Comparison of ENCODE assay signal across 1 cellular context in genomic region chr10:101818958-101819633, GRCh38.
TF ChIP-seq lines count a peak whose summit lies in the region.

No MANE protein-coding gene starts in this region.

TF ChIP-seq in HepG2, 621 proteins besides CTCF, POLR2A, EP300 and RAD21 (continued from another document and continues in another):
- TF ChIP-seq EED (CRISPR knock-in tag; IDR thresholded peaks at IDR 0.05), result no peak
- TF ChIP-seq SNAI1 (CRISPR knock-in tag; IDR thresholded peaks at IDR 0.05; ENCODE audit: borderline replicate concordance), result no peak
- TF ChIP-seq CC2D1A (CRISPR knock-in tag; IDR thresholded peaks at IDR 0.05), result no peak
- no peak for TF ChIP-seq PBX2 (CRISPR knock-in tag; IDR thresholded peaks at IDR 0.05)
- TF ChIP-seq MBNL3 (CRISPR knock-in tag; conservative IDR thresholded peaks at IDR 0.05), result no peak
- TF ChIP-seq TFDP2 (CRISPR knock-in tag; IDR thresholded peaks at IDR 0.05), result 0 out of 2 replicates have a peak, but pooled peaks have one; percentile 23
- peak; percentile 74 for TF ChIP-seq POLR2G (IDR thresholded peaks at IDR 0.05; ENCODE audit: low read depth, low read length)
- TF ChIP-seq, protein P1, sequence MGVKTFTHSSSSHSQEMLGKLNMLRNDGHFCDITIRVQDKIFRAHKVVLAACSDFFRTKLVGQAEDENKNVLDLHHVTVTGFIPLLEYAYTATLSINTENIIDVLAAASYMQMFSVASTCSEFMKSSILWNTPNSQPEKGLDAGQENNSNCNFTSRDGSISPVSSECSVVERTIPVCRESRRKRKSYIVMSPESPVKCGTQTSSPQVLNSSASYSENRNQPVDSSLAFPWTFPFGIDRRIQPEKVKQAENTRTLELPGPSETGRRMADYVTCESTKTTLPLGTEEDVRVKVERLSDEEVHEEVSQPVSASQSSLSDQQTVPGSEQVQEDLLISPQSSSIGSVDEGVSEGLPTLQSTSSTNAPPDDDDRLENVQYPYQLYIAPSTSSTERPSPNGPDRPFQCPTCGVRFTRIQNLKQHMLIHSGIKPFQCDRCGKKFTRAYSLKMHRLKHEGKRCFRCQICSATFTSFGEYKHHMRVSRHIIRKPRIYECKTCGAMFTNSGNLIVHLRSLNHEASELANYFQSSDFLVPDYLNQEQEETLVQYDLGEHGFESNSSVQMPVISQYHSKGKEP (CRISPR knock-in tag; IDR thresholded peaks at IDR 0.05), result no peak
- TF ChIP-seq HNF4G (IDR thresholded peaks at IDR 0.05; ENCODE audit: borderline replicate concordance, low read depth, low read length), result peak; percentile 46
- TF ChIP-seq HNF4G (CRISPR knock-in tag; IDR thresholded peaks at IDR 0.05; ENCODE audit: borderline replicate concordance, low read depth), result no peak
- peak; percentile 75 for TF ChIP-seq BCL6 (CRISPR knock-in tag; IDR thresholded peaks at IDR 0.05)
- no peak for TF ChIP-seq ZNF724P (CRISPR knock-in tag; IDR thresholded peaks at IDR 0.05; ENCODE audit: borderline replicate concordance)
- no peak for TF ChIP-seq ZNF496 (CRISPR knock-in tag; IDR thresholded peaks at IDR 0.05; ENCODE audit: insufficient replicate concordance)
- TF ChIP-seq ZNF205 (CRISPR knock-in tag; IDR thresholded peaks at IDR 0.05), result no peak
- peak; percentile 70 for TF ChIP-seq MAX (IDR thresholded peaks at IDR 0.05)
- TF ChIP-seq CREB3 (CRISPR knock-in tag; IDR thresholded peaks at IDR 0.05), result no peak
- peak; percentile 76 for TF ChIP-seq CBX1 (IDR thresholded peaks at IDR 0.05; ENCODE audit: low read depth)
- TF ChIP-seq MYNN (CRISPR knock-in tag; IDR thresholded peaks at IDR 0.05; ENCODE audit: low read depth), result no peak
- no peak for TF ChIP-seq SNRNP70 (IDR thresholded peaks at IDR 0.05; ENCODE audit: low read depth, low read length)
- TF ChIP-seq HNF4A (CRISPR knock-in tag; IDR thresholded peaks at IDR 0.05), result peak; percentile 72
- TF ChIP-seq, protein P2, sequence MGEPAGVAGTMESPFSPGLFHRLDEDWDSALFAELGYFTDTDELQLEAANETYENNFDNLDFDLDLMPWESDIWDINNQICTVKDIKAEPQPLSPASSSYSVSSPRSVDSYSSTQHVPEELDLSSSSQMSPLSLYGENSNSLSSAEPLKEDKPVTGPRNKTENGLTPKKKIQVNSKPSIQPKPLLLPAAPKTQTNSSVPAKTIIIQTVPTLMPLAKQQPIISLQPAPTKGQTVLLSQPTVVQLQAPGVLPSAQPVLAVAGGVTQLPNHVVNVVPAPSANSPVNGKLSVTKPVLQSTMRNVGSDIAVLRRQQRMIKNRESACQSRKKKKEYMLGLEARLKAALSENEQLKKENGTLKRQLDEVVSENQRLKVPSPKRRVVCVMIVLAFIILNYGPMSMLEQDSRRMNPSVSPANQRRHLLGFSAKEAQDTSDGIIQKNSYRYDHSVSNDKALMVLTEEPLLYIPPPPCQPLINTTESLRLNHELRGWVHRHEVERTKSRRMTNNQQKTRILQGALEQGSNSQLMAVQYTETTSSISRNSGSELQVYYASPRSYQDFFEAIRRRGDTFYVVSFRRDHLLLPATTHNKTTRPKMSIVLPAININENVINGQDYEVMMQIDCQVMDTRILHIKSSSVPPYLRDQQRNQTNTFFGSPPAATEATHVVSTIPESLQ (CRISPR knock-in tag; conservative IDR thresholded peaks at IDR 0.05), result 0 out of 2 replicates have a peak, but pooled peaks have one; percentile 13
- peak in 1 of 2 experiments; percentile 23; a peak in 1 of 4 replicates for TF ChIP-seq KLF16 (CRISPR knock-in tag; IDR thresholded peaks at IDR 0.05)
- TF ChIP-seq ZSCAN21 (CRISPR knock-in tag; IDR thresholded peaks at IDR 0.05; ENCODE audit: borderline replicate concordance), result 0 out of 2 replicates have a peak, but pooled peaks have one; percentile 42
- TF ChIP-seq, protein P3, sequence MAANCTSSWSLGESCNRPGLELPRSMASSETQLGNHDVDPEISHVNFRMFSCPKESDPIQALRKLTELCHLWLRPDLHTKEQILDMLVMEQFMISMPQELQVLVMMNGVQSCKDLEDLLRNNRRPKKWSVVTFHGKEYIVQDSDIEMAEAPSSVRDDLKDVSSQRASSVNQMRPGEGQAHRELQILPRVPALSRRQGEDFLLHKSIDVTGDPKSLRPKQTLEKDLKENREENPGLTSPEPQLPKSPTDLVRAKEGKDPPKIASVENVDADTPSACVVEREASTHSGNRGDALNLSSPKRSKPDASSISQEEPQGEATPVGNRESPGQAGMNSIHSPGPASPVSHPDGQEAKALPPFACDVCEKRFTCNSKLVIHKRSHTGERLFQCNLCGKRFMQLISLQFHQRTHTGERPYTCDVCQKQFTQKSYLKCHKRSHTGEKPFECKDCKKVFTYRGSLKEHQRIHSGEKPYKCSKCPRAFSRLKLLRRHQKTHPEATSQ (CRISPR knock-in tag; IDR thresholded peaks at IDR 0.05; ENCODE audit: borderline replicate concordance), result no peak
- 0 out of 2 replicates have a peak, but pooled peaks have one; percentile 23 for TF ChIP-seq ZNF816 (CRISPR knock-in tag; IDR thresholded peaks at IDR 0.05; ENCODE audit: borderline replicate concordance)
- TF ChIP-seq, protein P4, sequence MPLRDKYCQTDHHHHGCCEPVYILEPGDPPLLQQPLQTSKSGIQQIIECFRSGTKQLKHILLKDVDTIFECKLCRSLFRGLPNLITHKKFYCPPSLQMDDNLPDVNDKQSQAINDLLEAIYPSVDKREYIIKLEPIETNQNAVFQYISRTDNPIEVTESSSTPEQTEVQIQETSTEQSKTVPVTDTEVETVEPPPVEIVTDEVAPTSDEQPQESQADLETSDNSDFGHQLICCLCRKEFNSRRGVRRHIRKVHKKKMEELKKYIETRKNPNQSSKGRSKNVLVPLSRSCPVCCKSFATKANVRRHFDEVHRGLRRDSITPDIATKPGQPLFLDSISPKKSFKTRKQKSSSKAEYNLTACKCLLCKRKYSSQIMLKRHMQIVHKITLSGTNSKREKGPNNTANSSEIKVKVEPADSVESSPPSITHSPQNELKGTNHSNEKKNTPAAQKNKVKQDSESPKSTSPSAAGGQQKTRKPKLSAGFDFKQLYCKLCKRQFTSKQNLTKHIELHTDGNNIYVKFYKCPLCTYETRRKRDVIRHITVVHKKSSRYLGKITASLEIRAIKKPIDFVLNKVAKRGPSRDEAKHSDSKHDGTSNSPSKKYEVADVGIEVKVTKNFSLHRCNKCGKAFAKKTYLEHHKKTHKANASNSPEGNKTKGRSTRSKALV (CRISPR knock-in tag; IDR thresholded peaks at IDR 0.05), result peak; percentile 71; the same call in 1 of the 2 replicates
- TF ChIP-seq ELF4 (CRISPR knock-in tag; IDR thresholded peaks at IDR 0.05; ENCODE audit: borderline replicate concordance), result 0 out of 2 replicates have a peak, but pooled peaks have one; percentile 23
- TF ChIP-seq POGK (CRISPR knock-in tag; conservative IDR thresholded peaks at IDR 0.05), result 0 out of 2 replicates have a peak, but pooled peaks have one; percentile 53
- TF ChIP-seq ZFP91 (CRISPR knock-in tag; IDR thresholded peaks at IDR 0.05; ENCODE audit: borderline replicate concordance), result peak; percentile 98; the same call in 1 of the 2 replicates
- TF ChIP-seq SNAPC2 (CRISPR knock-in tag; IDR thresholded peaks at IDR 0.05), result no peak
- 0 out of 2 replicates have a peak, but pooled peaks have one; percentile 8 for TF ChIP-seq TFAP4 (IDR thresholded peaks at IDR 0.05; ENCODE audit: borderline replicate concordance, low read depth)
- TF ChIP-seq ZNF768 (CRISPR knock-in tag; IDR thresholded peaks at IDR 0.05), result no peak
- TF ChIP-seq BATF2 (CRISPR knock-in tag; IDR thresholded peaks at IDR 0.05), result no peak
- TF ChIP-seq TBX3 (IDR thresholded peaks at IDR 0.05; ENCODE audit: borderline replicate concordance), result no peak
- TF ChIP-seq SP4 (CRISPR knock-in tag; IDR thresholded peaks at IDR 0.05), result 0 out of 2 replicates have a peak, but pooled peaks have one; percentile 23
- no peak for TF ChIP-seq ZNF225 (CRISPR knock-in tag; IDR thresholded peaks at IDR 0.05)
- TF ChIP-seq ZNF549 (CRISPR knock-in tag; IDR thresholded peaks at IDR 0.05), result no peak
- TF ChIP-seq CENPT (CRISPR knock-in tag; IDR thresholded peaks at IDR 0.05; ENCODE audit: low read depth), result 0 out of 2 replicates have a peak, but pooled peaks have one; percentile 17
- TF ChIP-seq, protein P5, sequence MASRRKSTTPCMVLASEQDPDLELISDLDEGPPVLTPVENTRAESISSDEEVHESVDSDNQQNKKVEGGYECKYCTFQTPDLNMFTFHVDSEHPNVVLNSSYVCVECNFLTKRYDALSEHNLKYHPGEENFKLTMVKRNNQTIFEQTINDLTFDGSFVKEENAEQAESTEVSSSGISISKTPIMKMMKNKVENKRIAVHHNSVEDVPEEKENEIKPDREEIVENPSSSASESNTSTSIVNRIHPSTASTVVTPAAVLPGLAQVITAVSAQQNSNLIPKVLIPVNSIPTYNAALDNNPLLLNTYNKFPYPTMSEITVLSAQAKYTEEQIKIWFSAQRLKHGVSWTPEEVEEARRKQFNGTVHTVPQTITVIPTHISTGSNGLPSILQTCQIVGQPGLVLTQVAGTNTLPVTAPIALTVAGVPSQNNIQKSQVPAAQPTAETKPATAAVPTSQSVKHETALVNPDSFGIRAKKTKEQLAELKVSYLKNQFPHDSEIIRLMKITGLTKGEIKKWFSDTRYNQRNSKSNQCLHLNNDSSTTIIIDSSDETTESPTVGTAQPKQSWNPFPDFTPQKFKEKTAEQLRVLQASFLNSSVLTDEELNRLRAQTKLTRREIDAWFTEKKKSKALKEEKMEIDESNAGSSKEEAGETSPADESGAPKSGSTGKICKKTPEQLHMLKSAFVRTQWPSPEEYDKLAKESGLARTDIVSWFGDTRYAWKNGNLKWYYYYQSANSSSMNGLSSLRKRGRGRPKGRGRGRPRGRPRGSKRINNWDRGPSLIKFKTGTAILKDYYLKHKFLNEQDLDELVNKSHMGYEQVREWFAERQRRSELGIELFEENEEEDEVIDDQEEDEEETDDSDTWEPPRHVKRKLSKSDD (CRISPR knock-in tag; IDR thresholded peaks at IDR 0.05; ENCODE audit: low read depth), result no peak
- 0 out of 2 replicates have a peak, but pooled peaks have one; percentile 32 for TF ChIP-seq KMT2A (CRISPR knock-in tag; IDR thresholded peaks at IDR 0.05)
